In the genomic region with DNA sequence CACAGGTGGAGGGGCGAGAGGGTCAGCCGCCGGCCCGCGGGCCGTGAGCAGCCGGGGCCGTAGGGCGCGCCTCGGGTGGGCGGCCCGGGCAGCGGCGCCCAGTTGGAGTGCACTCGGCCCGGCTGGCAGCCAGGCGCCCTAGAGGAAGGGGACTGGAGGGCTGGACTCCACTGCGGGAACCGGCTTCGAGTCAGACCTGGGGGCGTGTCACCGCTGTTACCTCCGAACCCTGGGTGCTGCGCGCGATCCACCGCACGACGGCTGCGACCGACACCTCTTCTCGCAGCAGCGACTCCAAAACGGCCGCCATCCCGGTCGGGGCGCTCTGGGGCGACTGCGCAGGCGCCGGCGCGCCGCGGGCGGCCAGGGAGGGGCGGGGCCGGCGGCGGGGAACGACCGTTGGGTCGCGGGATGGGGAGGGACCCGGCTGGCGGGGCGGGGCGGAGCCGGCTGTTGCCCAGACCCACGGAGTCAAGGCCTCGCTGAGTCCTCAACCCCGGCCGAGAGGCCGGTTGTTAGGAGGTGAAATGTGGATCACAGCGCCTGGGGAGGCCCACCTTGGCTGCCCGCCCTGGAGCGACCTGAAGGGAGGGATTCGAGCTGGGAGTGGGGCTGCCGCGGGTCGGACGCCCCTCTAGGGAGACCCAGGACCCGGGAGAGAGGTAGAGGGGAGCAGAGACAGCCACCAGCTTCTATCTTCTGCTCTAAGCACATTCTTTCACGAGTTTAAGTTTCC, we compare ENCODE assay signal across 1 cellular context.
TF ChIP-seq lines count a peak whose summit lies in the region.

A gene with protein sequence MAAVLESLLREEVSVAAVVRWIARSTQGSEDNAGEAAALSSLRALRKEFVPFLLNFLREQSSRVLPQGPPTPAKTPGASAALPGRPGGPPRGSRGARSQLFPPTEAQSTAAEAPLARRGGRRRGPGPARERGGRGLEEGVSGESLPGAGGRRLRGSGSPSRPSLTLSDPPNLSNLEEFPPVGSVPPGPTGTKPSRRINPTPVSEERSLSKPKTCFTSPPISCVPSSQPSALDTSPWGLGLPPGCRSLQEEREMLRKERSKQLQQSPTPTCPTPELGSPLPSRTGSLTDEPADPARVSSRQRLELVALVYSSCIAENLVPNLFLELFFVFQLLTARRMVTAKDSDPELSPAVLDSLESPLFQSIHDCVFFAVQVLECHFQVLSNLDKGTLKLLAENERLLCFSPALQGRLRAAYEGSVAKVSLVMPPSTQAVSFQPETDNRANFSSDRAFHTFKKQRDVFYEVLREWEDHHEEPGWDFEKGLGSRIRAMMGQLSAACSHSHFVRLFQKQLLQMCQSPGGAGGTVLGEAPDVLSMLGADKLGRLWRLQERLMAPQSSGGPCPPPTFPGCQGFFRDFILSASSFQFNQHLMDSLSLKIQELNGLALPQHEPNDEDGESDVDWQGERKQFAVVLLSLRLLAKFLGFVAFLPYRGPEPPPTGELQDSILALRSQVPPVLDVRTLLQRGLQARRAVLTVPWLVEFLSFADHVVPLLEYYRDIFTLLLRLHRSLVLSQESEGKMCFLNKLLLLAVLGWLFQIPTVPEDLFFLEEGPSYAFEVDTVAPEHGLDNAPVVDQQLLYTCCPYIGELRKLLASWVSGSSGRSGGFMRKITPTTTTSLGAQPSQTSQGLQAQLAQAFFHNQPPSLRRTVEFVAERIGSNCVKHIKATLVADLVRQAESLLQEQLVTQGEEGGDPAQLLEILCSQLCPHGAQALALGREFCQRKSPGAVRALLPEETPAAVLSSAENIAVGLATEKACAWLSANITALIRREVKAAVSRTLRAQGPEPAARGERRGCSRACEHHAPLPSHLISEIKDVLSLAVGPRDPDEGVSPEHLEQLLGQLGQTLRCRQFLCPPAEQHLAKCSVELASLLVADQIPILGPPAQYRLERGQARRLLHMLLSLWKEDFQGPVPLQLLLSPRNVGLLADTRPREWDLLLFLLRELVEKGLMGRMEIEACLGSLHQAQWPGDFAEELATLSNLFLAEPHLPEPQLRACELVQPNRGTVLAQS (minus strand): TSS at position 336 of the 736 bp plus-strand sequence. CDS start 26 bp downstream, at position 310.

TF ChIP-seq in HepG2, 621 proteins besides CTCF, POLR2A, EP300 and RAD21 (continued from another document and continues in another):
- TF ChIP-seq, protein P1, sequence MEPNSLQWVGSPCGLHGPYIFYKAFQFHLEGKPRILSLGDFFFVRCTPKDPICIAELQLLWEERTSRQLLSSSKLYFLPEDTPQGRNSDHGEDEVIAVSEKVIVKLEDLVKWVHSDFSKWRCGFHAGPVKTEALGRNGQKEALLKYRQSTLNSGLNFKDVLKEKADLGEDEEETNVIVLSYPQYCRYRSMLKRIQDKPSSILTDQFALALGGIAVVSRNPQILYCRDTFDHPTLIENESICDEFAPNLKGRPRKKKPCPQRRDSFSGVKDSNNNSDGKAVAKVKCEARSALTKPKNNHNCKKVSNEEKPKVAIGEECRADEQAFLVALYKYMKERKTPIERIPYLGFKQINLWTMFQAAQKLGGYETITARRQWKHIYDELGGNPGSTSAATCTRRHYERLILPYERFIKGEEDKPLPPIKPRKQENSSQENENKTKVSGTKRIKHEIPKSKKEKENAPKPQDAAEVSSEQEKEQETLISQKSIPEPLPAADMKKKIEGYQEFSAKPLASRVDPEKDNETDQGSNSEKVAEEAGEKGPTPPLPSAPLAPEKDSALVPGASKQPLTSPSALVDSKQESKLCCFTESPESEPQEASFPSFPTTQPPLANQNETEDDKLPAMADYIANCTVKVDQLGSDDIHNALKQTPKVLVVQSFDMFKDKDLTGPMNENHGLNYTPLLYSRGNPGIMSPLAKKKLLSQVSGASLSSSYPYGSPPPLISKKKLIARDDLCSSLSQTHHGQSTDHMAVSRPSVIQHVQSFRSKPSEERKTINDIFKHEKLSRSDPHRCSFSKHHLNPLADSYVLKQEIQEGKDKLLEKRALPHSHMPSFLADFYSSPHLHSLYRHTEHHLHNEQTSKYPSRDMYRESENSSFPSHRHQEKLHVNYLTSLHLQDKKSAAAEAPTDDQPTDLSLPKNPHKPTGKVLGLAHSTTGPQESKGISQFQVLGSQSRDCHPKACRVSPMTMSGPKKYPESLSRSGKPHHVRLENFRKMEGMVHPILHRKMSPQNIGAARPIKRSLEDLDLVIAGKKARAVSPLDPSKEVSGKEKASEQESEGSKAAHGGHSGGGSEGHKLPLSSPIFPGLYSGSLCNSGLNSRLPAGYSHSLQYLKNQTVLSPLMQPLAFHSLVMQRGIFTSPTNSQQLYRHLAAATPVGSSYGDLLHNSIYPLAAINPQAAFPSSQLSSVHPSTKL (CRISPR knock-in tag; IDR thresholded peaks at IDR 0.05) = no peak
- TF ChIP-seq ARNT (IDR thresholded peaks at IDR 0.05) (no peak), CCDC6 (CRISPR knock-in tag; IDR thresholded peaks at IDR 0.05) (peak; percentile 50; the same call in 1 of the 2 replicates), ZNF652 (CRISPR knock-in tag; IDR thresholded peaks at IDR 0.05; ENCODE audit: borderline replicate concordance, low read depth) (no peak), BRF2 (CRISPR knock-in tag; IDR thresholded peaks at IDR 0.05) (no peak), ZNF558 (CRISPR knock-in tag; IDR thresholded peaks at IDR 0.05; ENCODE audit: borderline replicate concordance) (peak; percentile 75; the same call in 1 of the 2 replicates), ARID2 (CRISPR knock-in tag; IDR thresholded peaks at IDR 0.05; ENCODE audit: borderline replicate concordance) (no peak), ZSCAN25 (CRISPR knock-in tag; IDR thresholded peaks at IDR 0.05) (0 out of 2 replicates have a peak, but pooled peaks have one; percentile 8), ZFP36L1 (CRISPR knock-in tag; IDR thresholded peaks at IDR 0.05) (no peak), ZNF138 (CRISPR knock-in tag; IDR thresholded peaks at IDR 0.05; ENCODE audit: low read depth) (0 out of 2 replicates have a peak, but pooled peaks have one; percentile 21), KDM5A (IDR thresholded peaks at IDR 0.05; ENCODE audit: borderline replicate concordance, low read length) (peak; percentile 33), THAP7 (CRISPR knock-in tag; IDR thresholded peaks at IDR 0.05) (no peak), ZNF556 (CRISPR knock-in tag; IDR thresholded peaks at IDR 0.05; ENCODE audit: borderline replicate concordance) (no peak), ZNF570 (CRISPR knock-in tag; IDR thresholded peaks at IDR 0.05; ENCODE audit: borderline replicate concordance) (no peak), EHMT2 (IDR thresholded peaks at IDR 0.05; ENCODE audit: borderline replicate concordance, low read depth, low read length) (no peak), ZNF251 (CRISPR knock-in tag; IDR thresholded peaks at IDR 0.05) (no peak), NFIC (IDR thresholded peaks at IDR 0.05; ENCODE audit: low read length) (no peak), NFE2L2 (IDR thresholded peaks at IDR 0.05; ENCODE audit: low read length) (no peak), SNAPC4 (CRISPR knock-in tag; IDR thresholded peaks at IDR 0.05) (no peak), WIZ (CRISPR knock-in tag; IDR thresholded peaks at IDR 0.05) (no peak), RBFOX2 (IDR thresholded peaks at IDR 0.05; ENCODE audit: low read depth, low read length) (peak; percentile 77), ZNF574 (CRISPR knock-in tag; IDR thresholded peaks at IDR 0.05) (peak; percentile 55; the same call in 1 of the 2 replicates), FOXA1 (IDR thresholded peaks at IDR 0.05) (no peak), FOXA1 (CRISPR knock-in tag; IDR thresholded peaks at IDR 0.05) (no peak), NFYB (CRISPR knock-in tag; IDR thresholded peaks at IDR 0.05) (no peak), ZBTB2 (CRISPR knock-in tag; IDR thresholded peaks at IDR 0.05; ENCODE audit: low read depth) (peak; percentile 23; the same call in 1 of the 2 replicates), ZNF83 (CRISPR knock-in tag; IDR thresholded peaks at IDR 0.05; ENCODE audit: borderline replicate concordance) (peak; percentile 74; the same call in 1 of the 2 replicates)
- TF ChIP-seq, protein P2, sequence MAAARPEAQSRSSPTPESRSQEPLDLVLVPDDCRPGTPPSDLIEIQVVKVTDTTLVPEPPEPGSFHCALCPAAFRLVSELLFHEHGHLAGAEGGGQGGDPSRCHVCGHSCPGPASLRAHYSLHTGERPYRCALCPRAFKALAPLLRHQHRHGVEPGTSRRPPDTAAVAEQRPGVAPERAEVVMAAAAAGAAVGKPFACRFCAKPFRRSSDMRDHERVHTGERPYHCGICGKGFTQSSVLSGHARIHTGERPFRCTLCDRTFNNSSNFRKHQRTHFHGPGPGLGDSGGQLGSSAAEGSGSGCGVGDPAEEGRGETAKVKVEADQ (CRISPR knock-in tag; IDR thresholded peaks at IDR 0.05; ENCODE audit: borderline replicate concordance) = peak; percentile 69; the same call in 1 of the 2 replicates
